1 cellular context compared by ENCODE assay signal in the genomic region with DNA sequence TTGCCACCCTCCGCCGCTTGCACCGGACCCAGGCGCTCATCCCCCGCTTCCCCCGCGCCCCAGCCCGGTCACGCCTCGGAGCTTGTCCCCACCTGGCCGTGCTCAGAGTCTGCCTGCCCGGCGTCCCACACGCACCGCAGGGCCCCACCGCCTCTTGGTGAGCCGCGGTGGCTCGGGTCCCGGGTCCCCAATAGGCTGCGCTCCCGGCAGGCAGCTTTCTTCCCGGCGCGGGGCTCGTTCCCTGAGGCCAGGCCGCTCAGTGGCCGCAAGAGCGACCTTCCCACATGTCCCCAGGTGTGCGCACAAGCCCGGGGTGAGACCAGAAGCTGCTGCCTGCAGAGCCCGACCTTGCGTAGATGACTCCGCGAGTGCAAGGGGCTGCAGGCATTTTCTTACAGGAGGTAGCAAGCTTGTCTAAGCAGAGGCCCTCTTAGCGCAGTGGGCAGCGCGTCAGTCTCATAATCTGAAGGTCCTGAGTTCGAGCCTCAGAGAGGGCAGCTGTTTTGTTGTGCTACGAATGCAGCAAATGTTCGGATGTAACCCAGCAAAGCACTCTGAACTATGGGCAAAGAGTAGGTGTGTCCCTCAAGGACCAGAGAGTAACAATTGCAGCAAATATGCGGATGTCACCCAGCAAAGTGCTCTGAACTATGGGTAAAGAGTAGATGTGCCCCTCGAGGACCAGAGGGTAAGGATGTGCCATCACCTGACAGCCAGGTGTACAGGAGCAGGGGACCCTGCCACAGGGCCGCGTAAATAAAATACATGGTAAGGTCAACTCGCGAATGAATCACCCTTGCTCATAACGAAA.
TF ChIP-seq lines count a peak whose summit lies in the region.

No MANE protein-coding gene starts in this region.

TF ChIP-seq in HepG2, 621 proteins besides CTCF, POLR2A, EP300 and RAD21 (continued from another document and continues in another):
- TF ChIP-seq STAG1 (CRISPR knock-in tag; IDR thresholded peaks at IDR 0.05): peak; percentile 13
- TF ChIP-seq, protein P1, sequence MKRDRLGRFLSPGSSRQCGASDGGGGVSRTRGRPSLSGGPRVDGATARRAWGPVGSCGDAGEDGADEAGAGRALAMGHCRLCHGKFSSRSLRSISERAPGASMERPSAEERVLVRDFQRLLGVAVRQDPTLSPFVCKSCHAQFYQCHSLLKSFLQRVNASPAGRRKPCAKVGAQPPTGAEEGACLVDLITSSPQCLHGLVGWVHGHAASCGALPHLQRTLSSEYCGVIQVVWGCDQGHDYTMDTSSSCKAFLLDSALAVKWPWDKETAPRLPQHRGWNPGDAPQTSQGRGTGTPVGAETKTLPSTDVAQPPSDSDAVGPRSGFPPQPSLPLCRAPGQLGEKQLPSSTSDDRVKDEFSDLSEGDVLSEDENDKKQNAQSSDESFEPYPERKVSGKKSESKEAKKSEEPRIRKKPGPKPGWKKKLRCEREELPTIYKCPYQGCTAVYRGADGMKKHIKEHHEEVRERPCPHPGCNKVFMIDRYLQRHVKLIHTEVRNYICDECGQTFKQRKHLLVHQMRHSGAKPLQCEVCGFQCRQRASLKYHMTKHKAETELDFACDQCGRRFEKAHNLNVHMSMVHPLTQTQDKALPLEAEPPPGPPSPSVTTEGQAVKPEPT (CRISPR knock-in tag; IDR thresholded peaks at IDR 0.05; ENCODE audit: low read depth): peak; percentile 89
- TF ChIP-seq, protein P2, sequence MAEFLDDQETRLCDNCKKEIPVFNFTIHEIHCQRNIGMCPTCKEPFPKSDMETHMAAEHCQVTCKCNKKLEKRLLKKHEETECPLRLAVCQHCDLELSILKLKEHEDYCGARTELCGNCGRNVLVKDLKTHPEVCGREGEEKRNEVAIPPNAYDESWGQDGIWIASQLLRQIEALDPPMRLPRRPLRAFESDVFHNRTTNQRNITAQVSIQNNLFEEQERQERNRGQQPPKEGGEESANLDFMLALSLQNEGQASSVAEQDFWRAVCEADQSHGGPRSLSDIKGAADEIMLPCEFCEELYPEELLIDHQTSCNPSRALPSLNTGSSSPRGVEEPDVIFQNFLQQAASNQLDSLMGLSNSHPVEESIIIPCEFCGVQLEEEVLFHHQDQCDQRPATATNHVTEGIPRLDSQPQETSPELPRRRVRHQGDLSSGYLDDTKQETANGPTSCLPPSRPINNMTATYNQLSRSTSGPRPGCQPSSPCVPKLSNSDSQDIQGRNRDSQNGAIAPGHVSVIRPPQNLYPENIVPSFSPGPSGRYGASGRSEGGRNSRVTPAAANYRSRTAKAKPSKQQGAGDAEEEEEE (CRISPR knock-in tag; IDR thresholded peaks at IDR 0.05; ENCODE audit: borderline replicate concordance): peak; percentile 95; the same call in 1 of the 2 replicates
- TF ChIP-seq TCF7L2 (IDR thresholded peaks at IDR 0.05; ENCODE audit: low read depth, low read length): no peak
- TF ChIP-seq ZNF496 (CRISPR knock-in tag; IDR thresholded peaks at IDR 0.05; ENCODE audit: insufficient replicate concordance): no peak
- TF ChIP-seq MED8 (CRISPR knock-in tag; IDR thresholded peaks at IDR 0.05; ENCODE audit: insufficient replicate concordance): no peak
- no peak for TF ChIP-seq NFRKB (IDR thresholded peaks at IDR 0.05)
- no peak for TF ChIP-seq SNRNP70 (IDR thresholded peaks at IDR 0.05; ENCODE audit: low read depth, low read length)
- TF ChIP-seq MTA1 (CRISPR knock-in tag; IDR thresholded peaks at IDR 0.05; ENCODE audit: borderline replicate concordance): peak; percentile 95
- peak; percentile 65 for TF ChIP-seq ZBTB7A (CRISPR knock-in tag; IDR thresholded peaks at IDR 0.05)
- TF ChIP-seq CREM (IDR thresholded peaks at IDR 0.05): peak; percentile 80
- no peak for TF ChIP-seq CREM (CRISPR knock-in tag; IDR thresholded peaks at IDR 0.05)
- TF ChIP-seq ZNF546 (CRISPR knock-in tag; conservative IDR thresholded peaks at IDR 0.05): peak; percentile 81; the same call in 1 of the 2 replicates
- TF ChIP-seq, protein P3, sequence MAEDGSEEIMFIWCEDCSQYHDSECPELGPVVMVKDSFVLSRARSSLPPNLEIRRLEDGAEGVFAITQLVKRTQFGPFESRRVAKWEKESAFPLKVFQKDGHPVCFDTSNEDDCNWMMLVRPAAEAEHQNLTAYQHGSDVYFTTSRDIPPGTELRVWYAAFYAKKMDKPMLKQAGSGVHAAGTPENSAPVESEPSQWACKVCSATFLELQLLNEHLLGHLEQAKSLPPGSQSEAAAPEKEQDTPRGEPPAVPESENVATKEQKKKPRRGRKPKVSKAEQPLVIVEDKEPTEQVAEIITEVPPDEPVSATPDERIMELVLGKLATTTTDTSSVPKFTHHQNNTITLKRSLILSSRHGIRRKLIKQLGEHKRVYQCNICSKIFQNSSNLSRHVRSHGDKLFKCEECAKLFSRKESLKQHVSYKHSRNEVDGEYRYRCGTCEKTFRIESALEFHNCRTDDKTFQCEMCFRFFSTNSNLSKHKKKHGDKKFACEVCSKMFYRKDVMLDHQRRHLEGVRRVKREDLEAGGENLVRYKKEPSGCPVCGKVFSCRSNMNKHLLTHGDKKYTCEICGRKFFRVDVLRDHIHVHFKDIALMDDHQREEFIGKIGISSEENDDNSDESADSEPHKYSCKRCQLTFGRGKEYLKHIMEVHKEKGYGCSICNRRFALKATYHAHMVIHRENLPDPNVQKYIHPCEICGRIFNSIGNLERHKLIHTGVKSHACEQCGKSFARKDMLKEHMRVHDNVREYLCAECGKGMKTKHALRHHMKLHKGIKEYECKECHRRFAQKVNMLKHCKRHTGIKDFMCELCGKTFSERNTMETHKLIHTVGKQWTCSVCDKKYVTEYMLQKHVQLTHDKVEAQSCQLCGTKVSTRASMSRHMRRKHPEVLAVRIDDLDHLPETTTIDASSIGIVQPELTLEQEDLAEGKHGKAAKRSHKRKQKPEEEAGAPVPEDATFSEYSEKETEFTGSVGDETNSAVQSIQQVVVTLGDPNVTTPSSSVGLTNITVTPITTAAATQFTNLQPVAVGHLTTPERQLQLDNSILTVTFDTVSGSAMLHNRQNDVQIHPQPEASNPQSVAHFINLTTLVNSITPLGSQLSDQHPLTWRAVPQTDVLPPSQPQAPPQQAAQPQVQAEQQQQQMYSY (CRISPR knock-in tag; IDR thresholded peaks at IDR 0.05): peak; percentile 48
- TF ChIP-seq ETV5 (CRISPR knock-in tag; IDR thresholded peaks at IDR 0.05; ENCODE audit: borderline replicate concordance): peak; percentile 77; the same call in 1 of the 2 replicates
- TF ChIP-seq, protein P4, sequence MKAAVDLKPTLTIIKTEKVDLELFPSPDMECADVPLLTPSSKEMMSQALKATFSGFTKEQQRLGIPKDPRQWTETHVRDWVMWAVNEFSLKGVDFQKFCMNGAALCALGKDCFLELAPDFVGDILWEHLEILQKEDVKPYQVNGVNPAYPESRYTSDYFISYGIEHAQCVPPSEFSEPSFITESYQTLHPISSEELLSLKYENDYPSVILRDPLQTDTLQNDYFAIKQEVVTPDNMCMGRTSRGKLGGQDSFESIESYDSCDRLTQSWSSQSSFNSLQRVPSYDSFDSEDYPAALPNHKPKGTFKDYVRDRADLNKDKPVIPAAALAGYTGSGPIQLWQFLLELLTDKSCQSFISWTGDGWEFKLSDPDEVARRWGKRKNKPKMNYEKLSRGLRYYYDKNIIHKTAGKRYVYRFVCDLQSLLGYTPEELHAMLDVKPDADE (CRISPR knock-in tag; IDR thresholded peaks at IDR 0.05): no peak; the same call in 1 of the 2 replicates
- TF ChIP-seq ZNF225 (CRISPR knock-in tag; IDR thresholded peaks at IDR 0.05): peak; percentile 92
- TF ChIP-seq ARNT2 (CRISPR knock-in tag; IDR thresholded peaks at IDR 0.05; ENCODE audit: low read depth): peak; percentile 87
- TF ChIP-seq ZNF253 (CRISPR knock-in tag; IDR thresholded peaks at IDR 0.05; ENCODE audit: borderline replicate concordance): peak; percentile 95; the same call in 1 of the 2 replicates
- TF ChIP-seq RAD51 (IDR thresholded peaks at IDR 0.05; ENCODE audit: borderline replicate concordance): no peak
- TF ChIP-seq, protein P5, sequence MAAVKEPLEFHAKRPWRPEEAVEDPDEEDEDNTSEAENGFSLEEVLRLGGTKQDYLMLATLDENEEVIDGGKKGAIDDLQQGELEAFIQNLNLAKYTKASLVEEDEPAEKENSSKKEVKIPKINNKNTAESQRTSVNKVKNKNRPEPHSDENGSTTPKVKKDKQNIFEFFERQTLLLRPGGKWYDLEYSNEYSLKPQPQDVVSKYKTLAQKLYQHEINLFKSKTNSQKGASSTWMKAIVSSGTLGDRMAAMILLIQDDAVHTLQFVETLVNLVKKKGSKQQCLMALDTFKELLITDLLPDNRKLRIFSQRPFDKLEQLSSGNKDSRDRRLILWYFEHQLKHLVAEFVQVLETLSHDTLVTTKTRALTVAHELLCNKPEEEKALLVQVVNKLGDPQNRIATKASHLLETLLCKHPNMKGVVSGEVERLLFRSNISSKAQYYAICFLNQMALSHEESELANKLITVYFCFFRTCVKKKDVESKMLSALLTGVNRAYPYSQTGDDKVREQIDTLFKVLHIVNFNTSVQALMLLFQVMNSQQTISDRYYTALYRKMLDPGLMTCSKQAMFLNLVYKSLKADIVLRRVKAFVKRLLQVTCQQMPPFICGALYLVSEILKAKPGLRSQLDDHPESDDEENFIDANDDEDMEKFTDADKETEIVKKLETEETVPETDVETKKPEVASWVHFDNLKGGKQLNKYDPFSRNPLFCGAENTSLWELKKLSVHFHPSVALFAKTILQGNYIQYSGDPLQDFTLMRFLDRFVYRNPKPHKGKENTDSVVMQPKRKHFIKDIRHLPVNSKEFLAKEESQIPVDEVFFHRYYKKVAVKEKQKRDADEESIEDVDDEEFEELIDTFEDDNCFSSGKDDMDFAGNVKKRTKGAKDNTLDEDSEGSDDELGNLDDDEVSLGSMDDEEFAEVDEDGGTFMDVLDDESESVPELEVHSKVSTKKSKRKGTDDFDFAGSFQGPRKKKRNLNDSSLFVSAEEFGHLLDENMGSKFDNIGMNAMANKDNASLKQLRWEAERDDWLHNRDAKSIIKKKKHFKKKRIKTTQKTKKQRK (IDR thresholded peaks at IDR 0.05; ENCODE audit: low read length): no peak
- TF ChIP-seq, protein P6, sequence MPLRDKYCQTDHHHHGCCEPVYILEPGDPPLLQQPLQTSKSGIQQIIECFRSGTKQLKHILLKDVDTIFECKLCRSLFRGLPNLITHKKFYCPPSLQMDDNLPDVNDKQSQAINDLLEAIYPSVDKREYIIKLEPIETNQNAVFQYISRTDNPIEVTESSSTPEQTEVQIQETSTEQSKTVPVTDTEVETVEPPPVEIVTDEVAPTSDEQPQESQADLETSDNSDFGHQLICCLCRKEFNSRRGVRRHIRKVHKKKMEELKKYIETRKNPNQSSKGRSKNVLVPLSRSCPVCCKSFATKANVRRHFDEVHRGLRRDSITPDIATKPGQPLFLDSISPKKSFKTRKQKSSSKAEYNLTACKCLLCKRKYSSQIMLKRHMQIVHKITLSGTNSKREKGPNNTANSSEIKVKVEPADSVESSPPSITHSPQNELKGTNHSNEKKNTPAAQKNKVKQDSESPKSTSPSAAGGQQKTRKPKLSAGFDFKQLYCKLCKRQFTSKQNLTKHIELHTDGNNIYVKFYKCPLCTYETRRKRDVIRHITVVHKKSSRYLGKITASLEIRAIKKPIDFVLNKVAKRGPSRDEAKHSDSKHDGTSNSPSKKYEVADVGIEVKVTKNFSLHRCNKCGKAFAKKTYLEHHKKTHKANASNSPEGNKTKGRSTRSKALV (CRISPR knock-in tag; IDR thresholded peaks at IDR 0.05): peak; percentile 100
- TF ChIP-seq HDAC2 (CRISPR knock-in tag; IDR thresholded peaks at IDR 0.05): peak; percentile 98
- peak; percentile 63; the same call in 1 of the 2 replicates for TF ChIP-seq PHF20 (CRISPR knock-in tag; IDR thresholded peaks at IDR 0.05)
- TF ChIP-seq, protein P7, sequence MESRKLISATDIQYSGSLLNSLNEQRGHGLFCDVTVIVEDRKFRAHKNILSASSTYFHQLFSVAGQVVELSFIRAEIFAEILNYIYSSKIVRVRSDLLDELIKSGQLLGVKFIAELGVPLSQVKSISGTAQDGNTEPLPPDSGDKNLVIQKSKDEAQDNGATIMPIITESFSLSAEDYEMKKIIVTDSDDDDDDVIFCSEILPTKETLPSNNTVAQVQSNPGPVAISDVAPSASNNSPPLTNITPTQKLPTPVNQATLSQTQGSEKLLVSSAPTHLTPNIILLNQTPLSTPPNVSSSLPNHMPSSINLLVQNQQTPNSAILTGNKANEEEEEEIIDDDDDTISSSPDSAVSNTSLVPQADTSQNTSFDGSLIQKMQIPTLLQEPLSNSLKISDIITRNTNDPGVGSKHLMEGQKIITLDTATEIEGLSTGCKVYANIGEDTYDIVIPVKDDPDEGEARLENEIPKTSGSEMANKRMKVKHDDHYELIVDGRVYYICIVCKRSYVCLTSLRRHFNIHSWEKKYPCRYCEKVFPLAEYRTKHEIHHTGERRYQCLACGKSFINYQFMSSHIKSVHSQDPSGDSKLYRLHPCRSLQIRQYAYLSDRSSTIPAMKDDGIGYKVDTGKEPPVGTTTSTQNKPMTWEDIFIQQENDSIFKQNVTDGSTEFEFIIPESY (CRISPR knock-in tag; IDR thresholded peaks at IDR 0.05): peak; percentile 77
- TF ChIP-seq ZSCAN21 (CRISPR knock-in tag; IDR thresholded peaks at IDR 0.05; ENCODE audit: borderline replicate concordance): peak; percentile 99
- TF ChIP-seq, protein P8, sequence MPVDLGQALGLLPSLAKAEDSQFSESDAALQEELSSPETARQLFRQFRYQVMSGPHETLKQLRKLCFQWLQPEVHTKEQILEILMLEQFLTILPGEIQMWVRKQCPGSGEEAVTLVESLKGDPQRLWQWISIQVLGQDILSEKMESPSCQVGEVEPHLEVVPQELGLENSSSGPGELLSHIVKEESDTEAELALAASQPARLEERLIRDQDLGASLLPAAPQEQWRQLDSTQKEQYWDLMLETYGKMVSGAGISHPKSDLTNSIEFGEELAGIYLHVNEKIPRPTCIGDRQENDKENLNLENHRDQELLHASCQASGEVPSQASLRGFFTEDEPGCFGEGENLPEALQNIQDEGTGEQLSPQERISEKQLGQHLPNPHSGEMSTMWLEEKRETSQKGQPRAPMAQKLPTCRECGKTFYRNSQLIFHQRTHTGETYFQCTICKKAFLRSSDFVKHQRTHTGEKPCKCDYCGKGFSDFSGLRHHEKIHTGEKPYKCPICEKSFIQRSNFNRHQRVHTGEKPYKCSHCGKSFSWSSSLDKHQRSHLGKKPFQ (CRISPR knock-in tag; IDR thresholded peaks at IDR 0.05; ENCODE audit: insufficient replicate concordance): peak; percentile 98
- peak; percentile 97 for TF ChIP-seq ZKSCAN8 (CRISPR knock-in tag; IDR thresholded peaks at IDR 0.05; ENCODE audit: borderline replicate concordance)
- TF ChIP-seq CHD4 (IDR thresholded peaks at IDR 0.05; ENCODE audit: borderline replicate concordance, low read length): no peak
- TF ChIP-seq SRSF1 (optimal IDR thresholded peaks at IDR 0.05; ENCODE audit: low read depth, low read length): no peak
- TF ChIP-seq PRMT3 (CRISPR knock-in tag; IDR thresholded peaks at IDR 0.05; ENCODE audit: borderline replicate concordance, low read depth): peak; percentile 66; the same call in 1 of the 2 replicates
- peak; percentile 83 for TF ChIP-seq MXD4 (CRISPR knock-in tag; IDR thresholded peaks at IDR 0.05)
- TF ChIP-seq SIN3A (IDR thresholded peaks at IDR 0.05; ENCODE audit: borderline replicate concordance, low read depth, low read length): no peak
